In genomic region chr6:110688661-110689268, GRCh38 we compare ENCODE assay signal across 12 cellular contexts.
A peak's percentile ranks its signal among the peaks of the same experiment; 100 is the strongest.
DNase-seq lines count a peak whose midpoint lies in the region; ATAC-seq and TF ChIP-seq lines count a peak whose summit lies in the region.
"Had no signal": no experiment of that assay in that cellular context is flagged by ENCODE, and none has a peak within 500 bp of the region (broad histone marks: within the 10 kb centered on the region; RNA-seq: fewer than 3 reads in every experiment).

No MANE protein-coding gene starts in this region.

- no peaks in the 10 kb centered on the region for H3K27me3 Mint-ChIP-seq in activated T-helper 1 cell treated with anti-CD3 and anti-CD28 coated beads, Interleukin-12 subunit alpha, Interleukin-12 subunit beta, Interleukin-2, Interleukin-4 antibody, amounts not matched to agents 30 ng/mL and 10 ng/mL and 1 ng/mL, durations not matched to agents 14 hours and 24 hours and 36 hours (ENCODE audit: insufficient read depth)

- no peak overlapping the region for H3K4me3 Mint-ChIP-seq in activated T-helper 1 cell treated with anti-CD3 and anti-CD28 coated beads, Interleukin-12 subunit alpha, Interleukin-12 subunit beta, Interleukin-2, Interleukin-4 antibody, amounts not matched to agents 30 ng/mL and 10 ng/mL and 1 ng/mL, durations not matched to agents 14 hours and 24 hours and 36 hours

- H3K36me3 ChIP-seq in mucosa of descending colon (ENCODE audit: low read depth) = no peaks in the 10 kb centered on the region
- H3K36me3 ChIP-seq: cardiac muscle cell had no signal

- TF ChIP-seq CTCF in mucosa of descending colon (IDR thresholded peaks at IDR 0.05) = no peak

- ATAC-seq in mucosa of descending colon (peak; percentile 70), HG03039 (IDR thresholded peaks at IDR 0.05; ENCODE audit: unreplicated experiment) (no peak), HG02938 (IDR thresholded peaks at IDR 0.05; ENCODE audit: unreplicated experiment) (no peak), HG03439 (IDR thresholded peaks at IDR 0.05; ENCODE audit: unreplicated experiment) (no peak)

- peak; percentile 71 to 72 for DNase-seq in AML-193 (lab: John Stamatoyannopoulos, UW)
- DNase-seq in GF-D8 (lab: John Stamatoyannopoulos, UW) = peak; percentile 23
- DNase-seq in activated T-helper 1 cell treated with anti-CD3 and anti-CD28 coated beads, Interleukin-12 subunit alpha, Interleukin-12 subunit beta, Interleukin-2, Interleukin-4 antibody, amounts not matched to agents 30 ng/mL and 10 ng/mL and 1 ng/mL, durations not matched to agents 14 hours and 24 hours and 36 hours (ENCODE audit: low spot score) = no peak
- peak in 2 of 3 donors; percentile 23 to 39 for DNase-seq in mucosa of descending colon
- no peak for DNase-seq in DMS153 (lab: John Stamatoyannopoulos, UW)
- DNase-seq: activated T-cell treated with anti-CD3 and anti-CD28 coated beads, Interleukin-2, amount 50 U/mL, for 48 hours; NCI-H2081 treated with DMSO at 0.1 percent for 48 hours; spleen had no signal

- no peak overlapping the region for H3K4me3 ChIP-seq in mucosa of descending colon
- H3K4me3 ChIP-seq: cardiac muscle cell, spleen had no signal

- H3K36me3 Mint-ChIP-seq in activated T-helper 1 cell treated with anti-CD3 and anti-CD28 coated beads, Interleukin-12 subunit alpha, Interleukin-12 subunit beta, Interleukin-2, Interleukin-4 antibody, amounts not matched to agents 30 ng/mL and 10 ng/mL and 1 ng/mL, durations not matched to agents 14 hours and 24 hours and 36 hours (ENCODE audit: low read depth) = peaks cover 1% of the 10 kb centered on the region

- intact Hi-C loops in activated T-helper 1 cell treated with anti-CD3 and anti-CD28 coated beads, Interleukin-12 subunit alpha, Interleukin-12 subunit beta, Interleukin-2, Interleukin-4 antibody, amounts not matched to agents 30 ng/mL and 10 ng/mL and 1 ng/mL, durations not matched to agents 14 hours and 24 hours and 36 hours (cut with micrococcal nuclease) = no loop called here
- intact Hi-C loops in mucosa of descending colon (cut with DNase I, micrococcal nuclease) = loop anchor here in 1 of 2 donors (10.0 kb wide), 2 partner anchors 126 to 266 kb away; partner anchors contain the start of genes CDK19 and GTF3C6

- H3K9me3 ChIP-seq in mucosa of descending colon = no peaks in the 10 kb centered on the region
- H3K9me3 ChIP-seq: spleen had no signal

- peaks cover 7% of the 10 kb centered on the region for H3K4me1 ChIP-seq in mucosa of descending colon (ENCODE audit: low read depth)

- no peaks in the 10 kb centered on the region for H3K9me3 Mint-ChIP-seq in activated T-helper 1 cell treated with anti-CD3 and anti-CD28 coated beads, Interleukin-12 subunit alpha, Interleukin-12 subunit beta, Interleukin-2, Interleukin-4 antibody, amounts not matched to agents 30 ng/mL and 10 ng/mL and 1 ng/mL, durations not matched to agents 14 hours and 24 hours and 36 hours

- peak overlapping the region; percentile 26 for H3K27ac Mint-ChIP-seq in activated T-helper 1 cell treated with anti-CD3 and anti-CD28 coated beads, Interleukin-12 subunit alpha, Interleukin-12 subunit beta, Interleukin-2, Interleukin-4 antibody, amounts not matched to agents 30 ng/mL and 10 ng/mL and 1 ng/mL, durations not matched to agents 14 hours and 24 hours and 36 hours

- peaks cover 8% of the 10 kb centered on the region for H3K4me1 Mint-ChIP-seq in activated T-helper 1 cell treated with anti-CD3 and anti-CD28 coated beads, Interleukin-12 subunit alpha, Interleukin-12 subunit beta, Interleukin-2, Interleukin-4 antibody, amounts not matched to agents 30 ng/mL and 10 ng/mL and 1 ng/mL, durations not matched to agents 14 hours and 24 hours and 36 hours (ENCODE audit: low read depth)

Comparison
In these comparisons a context has a peak if more than half of its experiments do, and no peak if none do; other contexts are left out.
1. DNase-seq: peak in AML-193 (2 of 2), GF-D8 (single experiment) and mucosa of descending colon (2 of 3); none in activated T-helper 1 cell treated with anti-CD3 and anti-CD28 coated beads, Interleukin-12 subunit alpha, Interleukin-12 subunit beta, Interleukin-2, Interleukin-4 antibody, amounts not matched to agents 30 ng/mL and 10 ng/mL and 1 ng/mL, durations not matched to agents 14 hours and 24 hours and 36 hours (single experiment) and DMS153 (single experiment).